ENCODE assay signal across 17 cellular contexts in the genomic region with DNA sequence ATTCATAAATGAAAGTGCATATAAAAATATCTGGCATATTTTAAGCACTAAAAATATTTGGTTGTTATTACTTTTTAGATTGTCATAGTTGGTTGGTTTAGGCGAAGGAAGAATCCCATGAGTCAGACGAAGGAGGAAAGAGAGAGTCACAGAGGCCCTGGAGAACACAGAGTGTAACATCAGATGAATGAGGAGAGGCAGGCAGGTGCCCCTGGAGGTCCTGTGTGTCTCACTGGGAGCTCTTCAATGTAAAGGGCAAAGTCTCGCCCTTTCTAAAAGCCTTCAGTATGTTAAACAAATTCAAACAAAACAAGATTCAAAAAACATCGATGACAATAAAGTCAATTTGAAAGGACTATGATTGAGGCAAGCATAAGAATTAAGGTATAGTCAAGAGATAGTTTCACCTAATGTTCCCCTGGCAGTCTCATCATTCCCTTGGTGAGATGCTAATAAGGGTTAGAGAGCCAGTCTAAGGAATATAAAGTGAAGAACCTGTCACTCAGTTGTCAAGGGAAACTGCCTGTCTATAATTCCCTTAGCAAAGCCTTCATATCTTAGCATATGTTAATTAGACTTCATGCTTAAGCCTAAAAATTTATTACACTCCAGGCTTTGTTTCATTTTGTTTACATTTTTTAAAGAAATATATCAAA.
DNase-seq lines count a peak whose midpoint lies in the region; ATAC-seq, FAIRE-seq and TF ChIP-seq lines count a peak whose summit lies in the region.
"Had no signal": no experiment of that assay in that cellular context is flagged by ENCODE, and none has a peak within 500 bp of the region (broad histone marks: within the 10 kb centered on the region; RNA-seq: fewer than 3 reads in every experiment).

No MANE protein-coding gene starts in this region.

- TF ChIP-seq CTCF in GM23338 (conservative IDR thresholded peaks at IDR 0.05; ENCODE audit: low read depth in 2 of 2) (no peak), WTC11 (IDR thresholded peaks at IDR 0.05) (no peak), right lobe of liver (IDR thresholded peaks at IDR 0.05) (no peak)

- peaks cover 2% of the 10 kb centered on the region for H3K27me3 Mint-ChIP-seq in GM23338 (ENCODE audit: insufficient read depth, low read depth, poor library complexity)
- no peaks in the 10 kb centered on the region for H3K27me3 Mint-ChIP-seq in WTC11 (ENCODE audit: low read depth)
- H3K27me3 Mint-ChIP-seq: CD4-positive, alpha-beta T cell; IgD-negative memory B cell had no signal

- intact Hi-C loops in right lobe of liver (cut with DNase I): no loop called here

- POLR2A ChIA-PET in WTC11 (lab: Charles Lee): no interaction called here

- H3F3A ChIP-seq in GM23338 (replicated peaks; ENCODE audit: low read depth): no peaks in the 10 kb centered on the region

- H3K4me3 Mint-ChIP-seq in GM23338 (no peak overlapping the region), WTC11 (no peak overlapping the region)
- H3K4me3 Mint-ChIP-seq: CD4-positive, alpha-beta T cell; IgD-negative memory B cell had no signal

- H3K27me3 ChIP-seq in BLaER1 (no peaks in the 10 kb centered on the region), GM23338 (ENCODE audit: insufficient read depth) (no peaks in the 10 kb centered on the region), right lobe of liver (no peaks in the 10 kb centered on the region)
- H3K27me3 ChIP-seq: BE2C had no signal

- H3K27ac Mint-ChIP-seq in GM23338 (no peak overlapping the region), WTC11 (no peak overlapping the region)
- H3K27ac Mint-ChIP-seq: CD4-positive, alpha-beta T cell had no signal

- H3K9me3 ChIP-seq in BLaER1 (no peaks in the 10 kb centered on the region), right lobe of liver (no peaks in the 10 kb centered on the region)
- H3K9me3 ChIP-seq: BE2C had no signal

- FAIRE-seq in GM12892 (lab: Jason Lieb, UNC): no peak
- FAIRE-seq: HepG2, HTR-8/SVneo had no signal

- no peaks in the 10 kb centered on the region for H3K9me2 ChIP-seq in GM23338 (ENCODE audit: insufficient read depth)

- no peak overlapping the region for H2AFZ ChIP-seq in GM23338

- TF ChIP-seq POLR2A in right lobe of liver (IDR thresholded peaks at IDR 0.05): no peak
- no peak for TF ChIP-seq POLR2A in GM12892 (IDR thresholded peaks at IDR 0.05; ENCODE audit: low read depth, low read length)

- H3K9me3 Mint-ChIP-seq in GM23338: no peaks in the 10 kb centered on the region
- no peaks in the 10 kb centered on the region for H3K9me3 Mint-ChIP-seq in WTC11
- H3K9me3 Mint-ChIP-seq: CD4-positive, alpha-beta T cell; IgD-negative memory B cell had no signal

- H4K20me1 ChIP-seq in BLaER1 (no peaks in the 10 kb centered on the region), GM23338 (replicated peaks; ENCODE audit: insufficient read depth) (no peaks in the 10 kb centered on the region)

- DNase-seq in GM23338 (ENCODE audit: low spot score) (no peak), WTC11 (ENCODE audit: low spot score) (no peak), kidney glomerular epithelial cell (lab: John Stamatoyannopoulos, UW) (peak; percentile 9), T-helper 9 cell (no peak), right lobe of liver (no peak), GM12892 (ENCODE audit: insufficient read length) (no peak)
- DNase-seq: BE2C; CD4-positive, alpha-beta T cell; DMS79 treated with DMSO at 0.1 percent for 48 hours; GF-D8; KBM-7 had no signal

- H3K4me3 ChIP-seq in BLaER1: no peak overlapping the region
- no peak overlapping the region for H3K4me3 ChIP-seq in GM23338
- H3K4me3 ChIP-seq in right lobe of liver: no peak overlapping the region

- peaks cover 12% of the 10 kb centered on the region for H3K4me1 ChIP-seq in BLaER1
- peaks cover 8% of the 10 kb centered on the region; the same call in 1 of the 2 replicates for H3K4me1 ChIP-seq in GM23338 (ENCODE audit: insufficient read depth)
- no peaks in the 10 kb centered on the region for H3K4me1 ChIP-seq in right lobe of liver
- H3K4me1 ChIP-seq: BE2C had no signal

- no peak overlapping the region for H3K9ac ChIP-seq in BLaER1

- 51% methylated on average over 4 of the region's 4 CpGs for WGBS in right lobe of liver (ENCODE audit: insufficient coverage, low coverage, low lambda C conversion rate, missing lambda C conversion rate)

- CTCF ChIA-PET in WTC11 (lab: Charles Lee): interaction anchor here (1.3 kb wide), 1 partner anchor 29 kb away, joined by 3 read pairs; no protein-coding TSS in a partner anchor

- H3K4me1 Mint-ChIP-seq in GM23338 (peaks cover 10% of the 10 kb centered on the region), WTC11 (peaks cover 7% of the 10 kb centered on the region)

- H3K79me2 ChIP-seq in GM23338 (replicated peaks; ENCODE audit: insufficient read depth): no peaks in the 10 kb centered on the region

- no peaks in the 10 kb centered on the region for H3K36me3 ChIP-seq in BLaER1
- H3K36me3 ChIP-seq in GM23338 (ENCODE audit: insufficient read depth): no peaks in the 10 kb centered on the region
- H3K36me3 ChIP-seq in right lobe of liver: no peaks in the 10 kb centered on the region
- H3K36me3 ChIP-seq: BE2C had no signal

- no peaks in the 10 kb centered on the region for H3K36me3 Mint-ChIP-seq in GM23338 (ENCODE audit: low read depth)
- no peaks in the 10 kb centered on the region for H3K36me3 Mint-ChIP-seq in WTC11

- H3K4me2 ChIP-seq in BLaER1: peak overlapping the region; percentile 1; the same call in 1 of the 2 replicates
- H3K4me2 ChIP-seq in GM23338: no peak overlapping the region

- H3K27ac ChIP-seq in BLaER1 (no peak overlapping the region), GM23338 (ENCODE audit: low read depth) (no peak overlapping the region), right lobe of liver (no peak overlapping the region)
- H3K27ac ChIP-seq: C4-2B had no signal

- peak; percentile 84 for ATAC-seq in GM23338
- peak; percentile 76 for ATAC-seq in WTC11
- ATAC-seq in right lobe of liver: no peak
- ATAC-seq in HG03097 (IDR thresholded peaks at IDR 0.05; ENCODE audit: low FRiP score, unreplicated experiment): no peak
- ATAC-seq: HepG2 had no signal

TF ChIP-seq in GM23338, 12 proteins besides CTCF, POLR2A, EP300 and RAD21 (continues in another document):
- TF ChIP-seq JUNB (IDR thresholded peaks at IDR 0.05; ENCODE audit: unreplicated experiment): no peak

TF ChIP-seq in WTC11, 78 proteins besides CTCF, POLR2A, EP300 and RAD21 (continues in another document):
- TF ChIP-seq ETV6 (CRISPR knock-in tag; IDR thresholded peaks at IDR 0.05) (no peak), CDX4 (CRISPR knock-in tag; IDR thresholded peaks at IDR 0.05; ENCODE audit: borderline replicate concordance) (no peak), TEAD1 (CRISPR knock-in tag; IDR thresholded peaks at IDR 0.05) (no peak), SOX15 (CRISPR knock-in tag; IDR thresholded peaks at IDR 0.05) (no peak)
- TF ChIP-seq, protein P1, sequence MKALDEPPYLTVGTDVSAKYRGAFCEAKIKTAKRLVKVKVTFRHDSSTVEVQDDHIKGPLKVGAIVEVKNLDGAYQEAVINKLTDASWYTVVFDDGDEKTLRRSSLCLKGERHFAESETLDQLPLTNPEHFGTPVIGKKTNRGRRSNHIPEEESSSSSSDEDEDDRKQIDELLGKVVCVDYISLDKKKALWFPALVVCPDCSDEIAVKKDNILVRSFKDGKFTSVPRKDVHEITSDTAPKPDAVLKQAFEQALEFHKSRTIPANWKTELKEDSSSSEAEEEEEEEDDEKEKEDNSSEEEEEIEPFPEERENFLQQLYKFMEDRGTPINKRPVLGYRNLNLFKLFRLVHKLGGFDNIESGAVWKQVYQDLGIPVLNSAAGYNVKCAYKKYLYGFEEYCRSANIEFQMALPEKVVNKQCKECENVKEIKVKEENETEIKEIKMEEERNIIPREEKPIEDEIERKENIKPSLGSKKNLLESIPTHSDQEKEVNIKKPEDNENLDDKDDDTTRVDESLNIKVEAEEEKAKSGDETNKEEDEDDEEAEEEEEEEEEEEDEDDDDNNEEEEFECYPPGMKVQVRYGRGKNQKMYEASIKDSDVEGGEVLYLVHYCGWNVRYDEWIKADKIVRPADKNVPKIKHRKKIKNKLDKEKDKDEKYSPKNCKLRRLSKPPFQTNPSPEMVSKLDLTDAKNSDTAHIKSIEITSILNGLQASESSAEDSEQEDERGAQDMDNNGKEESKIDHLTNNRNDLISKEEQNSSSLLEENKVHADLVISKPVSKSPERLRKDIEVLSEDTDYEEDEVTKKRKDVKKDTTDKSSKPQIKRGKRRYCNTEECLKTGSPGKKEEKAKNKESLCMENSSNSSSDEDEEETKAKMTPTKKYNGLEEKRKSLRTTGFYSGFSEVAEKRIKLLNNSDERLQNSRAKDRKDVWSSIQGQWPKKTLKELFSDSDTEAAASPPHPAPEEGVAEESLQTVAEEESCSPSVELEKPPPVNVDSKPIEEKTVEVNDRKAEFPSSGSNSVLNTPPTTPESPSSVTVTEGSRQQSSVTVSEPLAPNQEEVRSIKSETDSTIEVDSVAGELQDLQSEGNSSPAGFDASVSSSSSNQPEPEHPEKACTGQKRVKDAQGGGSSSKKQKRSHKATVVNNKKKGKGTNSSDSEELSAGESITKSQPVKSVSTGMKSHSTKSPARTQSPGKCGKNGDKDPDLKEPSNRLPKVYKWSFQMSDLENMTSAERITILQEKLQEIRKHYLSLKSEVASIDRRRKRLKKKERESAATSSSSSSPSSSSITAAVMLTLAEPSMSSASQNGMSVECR (CRISPR knock-in tag; IDR thresholded peaks at IDR 0.05; ENCODE audit: borderline replicate concordance): no peak

Comparison
In these comparisons a context has a peak if more than half of its experiments do, and no peak if none do; other contexts are left out.
1. ATAC-seq: peak in GM23338 (single experiment) and WTC11 (single experiment); none in right lobe of liver (0 of 4) and HG03097 (single experiment).